Comparison of ENCODE assay signal across 17 cellular contexts in genomic region chr17:45975640-45976295, GRCh38. TPM values are rescaled to one million over a fixed set of nuclear protein-coding genes. Genes with fewer than 3 reads are reported as not detected.
A peak's percentile ranks its signal among the peaks of the same experiment; 100 is the strongest.
DNase-seq lines count a peak whose midpoint lies in the region; ATAC-seq, FAIRE-seq and TF ChIP-seq lines count a peak whose summit lies in the region.
"Had no signal": no experiment of that assay in that cellular context is flagged by ENCODE, and none has a peak within 500 bp of the region (broad histone marks: within the 10 kb centered on the region; RNA-seq: fewer than 3 reads in every experiment).

No MANE protein-coding gene starts in this region.

- H3K79me2 ChIP-seq in GM23338 (replicated peaks; ENCODE audit: insufficient read depth) (no peaks in the 10 kb centered on the region), K562 (ENCODE audit: control insufficient read depth, insufficient read depth, low read length) (no peaks in the 10 kb centered on the region)

- H3K4me1 ChIP-seq in GM23338 (ENCODE audit: insufficient read depth) = no peaks in the 10 kb centered on the region
- peaks cover 44 to 45% of the 10 kb centered on the region in 2 experiments for H3K4me1 ChIP-seq in K562 (replicated peaks in 1 of 2; ENCODE audit: control insufficient read depth in 2 of 2, insufficient read depth in 2 of 2, low read length in 2 of 2)

- H3K4me3 ChIP-seq in GM23338 (no peak overlapping the region), K562 (no peak overlapping the region)
- H3K4me3 ChIP-seq: PC-9 had no signal

- peak overlapping the region in 1 of 2 experiments; percentile 2; a peak in 1 of 4 replicates for H3K9ac ChIP-seq in K562 (ENCODE audit: insufficient read depth in 1 of 2, low read depth in 2 of 2, low read length in 2 of 2)

- no peak for FAIRE-seq in K562 (lab: Jason Lieb, UNC)
- FAIRE-seq: D721Med had no signal

- H3K4me3 Mint-ChIP-seq in GM23338 = no peak overlapping the region
- H3K4me3 Mint-ChIP-seq in stimulated activated memory B cell treated with anti-CD40 and anti-IgM and Interleukin-4, amounts not matched to agents 10 μg/mL and 1 μg/mL and 100 μg/mL, for 72 hours = peak overlapping the region; percentile 43
- H3K4me3 Mint-ChIP-seq: CD4-positive, alpha-beta memory T cell had no signal

- POLR2A ChIA-PET in K562 (lab: Yijun Ruan, JAX) = interaction anchor here (0.6 to 1.5 kb wide), 2 partner anchors 42 to 74 kb away, joined by 3 read pairs; no protein-coding TSS in a partner anchor

- H3K27ac ChIP-seq in GM23338 (ENCODE audit: low read depth) = no peak overlapping the region
- H3K27ac ChIP-seq in K562 (ENCODE audit: extremely low read depth, low read depth, low read length) = no peak overlapping the region; the same call in 2 of the 3 replicates
- H3K27ac ChIP-seq: PC-9 had no signal

- TF ChIP-seq CTCF in GM23338 (conservative IDR thresholded peaks at IDR 0.05; ENCODE audit: low read depth in 2 of 2) (no peak), K562 (IDR thresholded peaks at IDR 0.05 in 2 of 3, conservative IDR thresholded peaks at IDR 0.05 in 1 of 3; ENCODE audit: insufficient read depth in 2 of 3, low read depth in 1 of 3, low read length in 3 of 3) (no peak)

- H4K20me1 ChIP-seq in GM23338 (replicated peaks; ENCODE audit: insufficient read depth) (no peaks in the 10 kb centered on the region), K562 (replicated peaks; ENCODE audit: control insufficient read depth, insufficient read depth, low read length) (no peaks in the 10 kb centered on the region)

- H3K9me3 ChIP-seq in K562 (replicated peaks; ENCODE audit: control insufficient read depth, insufficient read depth, low read depth, low read length) = no peaks in the 10 kb centered on the region

- no TSS peak for BruUV-seq in K562 (replicated peaks; lab: Mats Ljungman, UMichigan)

- H3K9me3 Mint-ChIP-seq in GM23338 = no peaks in the 10 kb centered on the region; the same call in 2 of the 3 replicates
- peaks cover 3% of the 10 kb centered on the region for H3K9me3 Mint-ChIP-seq in stimulated activated memory B cell treated with anti-CD40 and anti-IgM and Interleukin-4, amounts not matched to agents 10 μg/mL and 1 μg/mL and 100 μg/mL, for 72 hours

- peaks cover 3% of the 10 kb centered on the region for H3K9me1 ChIP-seq in K562 (ENCODE audit: control insufficient read depth, insufficient read depth, low read length)

- 0 out of 2 replicates have a peak, but pooled peaks cover 4% of the 10 kb centered on the region for H3K9me2 ChIP-seq in GM23338 (ENCODE audit: insufficient read depth)

- 0 out of 2 replicates have a peak overlapping the region, but pooled peaks have one; percentile 36 for H3K27ac Mint-ChIP-seq in GM23338
- H3K27ac Mint-ChIP-seq in stimulated activated memory B cell treated with anti-CD40 and anti-IgM and Interleukin-4, amounts not matched to agents 10 μg/mL and 1 μg/mL and 100 μg/mL, for 72 hours = peak overlapping the region; percentile 82

- peaks cover 5% of the 10 kb centered on the region for H3K27me3 Mint-ChIP-seq in GM23338 (ENCODE audit: insufficient read depth, low read depth, poor library complexity)
- H3K27me3 Mint-ChIP-seq in stimulated activated memory B cell treated with anti-CD40 and anti-IgM and Interleukin-4, amounts not matched to agents 10 μg/mL and 1 μg/mL and 100 μg/mL, for 72 hours = no peaks in the 10 kb centered on the region
- H3K27me3 Mint-ChIP-seq: CD4-positive, alpha-beta memory T cell had no signal

- H3F3A ChIP-seq in GM23338 (replicated peaks; ENCODE audit: low read depth) = no peaks in the 10 kb centered on the region

- no peaks in the 10 kb centered on the region for H3K36me3 ChIP-seq in GM23338 (ENCODE audit: insufficient read depth)
- H3K36me3 ChIP-seq in K562 (ENCODE audit: control insufficient read depth, insufficient read depth, low read length) = no peaks in the 10 kb centered on the region

- ATAC-seq in GM23338 = no peak
- ATAC-seq in K562 = no peak
- peak; percentile 74 for ATAC-seq in stimulated activated memory B cell treated with anti-CD40 and anti-IgM and Interleukin-4, amounts not matched to agents 10 μg/mL and 1 μg/mL and 100 μg/mL, for 72 hours
- ATAC-seq in GM21526 (IDR thresholded peaks at IDR 0.05; ENCODE audit: low FRiP score, unreplicated experiment) = no peak
- no peak for ATAC-seq in GM18873 (IDR thresholded peaks at IDR 0.05; ENCODE audit: low FRiP score, unreplicated experiment)
- ATAC-seq in HG03159 (IDR thresholded peaks at IDR 0.05; ENCODE audit: unreplicated experiment) = no peak

- no peaks in the 10 kb centered on the region for H3K36me3 Mint-ChIP-seq in GM23338 (ENCODE audit: low read depth)
- H3K36me3 Mint-ChIP-seq in stimulated activated memory B cell treated with anti-CD40 and anti-IgM and Interleukin-4, amounts not matched to agents 10 μg/mL and 1 μg/mL and 100 μg/mL, for 72 hours = no peaks in the 10 kb centered on the region
- H3K36me3 Mint-ChIP-seq: CD4-positive, alpha-beta memory T cell had no signal

- H3K27me3 ChIP-seq in GM23338 (ENCODE audit: insufficient read depth) (0 out of 2 replicates have a peak, but pooled peaks cover 2% of the 10 kb centered on the region), K562 (ENCODE audit: control insufficient read depth in 2 of 2, insufficient read depth in 2 of 2, low read length in 2 of 2) (no peaks in the 10 kb centered on the region)

- in situ Hi-C loops in K562 (cut with MboI) = loop anchor here (25.0 kb wide), 1 partner anchor 862 kb away; no protein-coding TSS in a partner anchor

- no peak for TF ChIP-seq RAD21 in K562 (CRISPR knock-in tag; conservative IDR thresholded peaks at IDR 0.05 in 1 of 2, IDR thresholded peaks at IDR 0.05 in 1 of 2)

- H3K4me1 Mint-ChIP-seq in GM23338 = no peaks in the 10 kb centered on the region
- peaks cover 25% of the 10 kb centered on the region for H3K4me1 Mint-ChIP-seq in stimulated activated memory B cell treated with anti-CD40 and anti-IgM and Interleukin-4, amounts not matched to agents 10 μg/mL and 1 μg/mL and 100 μg/mL, for 72 hours
- H3K4me1 Mint-ChIP-seq: CD4-positive, alpha-beta memory T cell had no signal

- H3K4me2 ChIP-seq in GM23338 = no peak overlapping the region
- H3K4me2 ChIP-seq in K562 (ENCODE audit: insufficient read depth, low read length) = no peak overlapping the region
- H3K4me2 ChIP-seq: PC-9 had no signal

- DNase-seq in GM23338 (ENCODE audit: low spot score) (no peak), K562 (ENCODE audit: extremely low read depth in 1 of 4, low spot score in 3 of 4) (no peak), medulla oblongata (ENCODE audit: extremely low spot score) (peak; percentile 45)
- DNase-seq: AML-193; CD4-positive, alpha-beta memory T cell; HCEC 1CT; IMR-90; NCI-H1048; NCI-H1694; PC-9 had no signal

- no peak for TF ChIP-seq EP300 in K562 (IDR thresholded peaks at IDR 0.05; ENCODE audit: low read length)

- intact Hi-C loops in K562 (cut with micrococcal nuclease) = no loop called here

- no peak for TF ChIP-seq POLR2A in K562 (conservative IDR thresholded peaks at IDR 0.05)

- CTCF ChIA-PET in K562 (lab: Yijun Ruan, JAX; ENCODE audit: low intra/inter-chr PET ratio) = no interaction called here

- WGBS in K562 (ENCODE audit: insufficient coverage, low coverage, missing lambda C conversion rate) = 82% methylated on average over 8 of the region's 8 CpGs

- H2AFZ ChIP-seq in GM23338 (no peak overlapping the region), K562 (ENCODE audit: low read depth, low read length) (peak overlapping the region; percentile 99; the same call in 1 of the 2 replicates)
- H2AFZ ChIP-seq: PC-9 had no signal

TF ChIP-seq in GM23338, 12 proteins besides CTCF, POLR2A, EP300 and RAD21 (continues in another document):
- no peak for TF ChIP-seq ETS1 (IDR thresholded peaks at IDR 0.05)

TF ChIP-seq in K562, 482 proteins besides CTCF, POLR2A, EP300 and RAD21 (continues in another document):
- TF ChIP-seq STAT5A (IDR thresholded peaks at IDR 0.05; ENCODE audit: borderline replicate concordance, low read length) (no peak), ZBTB9 (CRISPR knock-in tag; IDR thresholded peaks at IDR 0.05) (no peak), EP400 (IDR thresholded peaks at IDR 0.05) (no peak)

RNA-seq across cellular contexts. Expression of gene STH, which starts 23.3 kb away (rescaled TPM):
- total RNA-seq in GM23338 (2014; rRNA removed; shearing (Covaris generic)) = not detected in 2 replicates
- 0.55 TPM in 1 of 2 replicates, not detected in the other for polyA plus RNA-seq in GM23338 (2016; fragmentation: Nextera tagmentation; extraction: Ambion mirVana)
- total RNA-seq in K562 (2011; cell fraction: chromatin; rRNA removed; ENCODE audit: low replicate concordance) = 1.4 TPM in 1 of 2 replicates, not detected in the other
- total RNA-seq in K562 (2011; cell fraction: nucleolus; rRNA removed) = not detected in 2 replicates
- total RNA-seq in K562 (2011; cell fraction: nucleoplasm; rRNA removed) = not detected in 2 replicates
- total RNA-seq in K562 (2014; rRNA removed) = not detected in 2 replicates
- not detected in 2 replicates for total RNA-seq in K562 (2014; rRNA removed; fragmentation: Illumina TruSeq; extraction: Trizol)
- total RNA-seq in K562 (2015; rRNA removed; fragmentation: Illumina TruSeq; extraction: Trizol) = not detected in 2 replicates
- total RNA-seq in K562 (2021) = not detected in 2 replicates
- not detected in 2 replicates for polyA plus RNA-seq in K562 (2011; rRNA removed)
- not detected in 2 replicates for polyA plus RNA-seq in K562 (2011; cell fraction: cytosol; rRNA removed)
- polyA plus RNA-seq in K562 (2011; cell fraction: nucleus; rRNA removed) = not detected in 2 replicates
- polyA plus RNA-seq in K562 (2012) = not detected in 2 replicates
- polyA plus RNA-seq in K562 (2014; fragmentation: Illumina TruSeq; extraction: Trizol) = not detected in 2 replicates
- polyA plus RNA-seq in K562 (2014; fragmentation: Nextera tagmentation; extraction: Ambion mirVana) = not detected
- not detected in 2 replicates for polyA plus RNA-seq in K562 (2014; rRNA removed)
- 0.70 TPM in 1 of 2 replicates, not detected in the other for polyA minus RNA-seq in K562 (2011; rRNA and poly(A)+ RNA removed)
- polyA minus RNA-seq in K562 (2011; cell fraction: cytosol; rRNA and poly(A)+ RNA removed) = not detected in 2 replicates
- polyA minus RNA-seq in K562 (2011; cell fraction: nucleus; rRNA and poly(A)+ RNA removed) = not detected in 2 replicates
- total RNA-seq: CD4-positive, alpha-beta memory T cell; Daoy; HT-29; IMR-90; PC-9 had no signal
- polyA plus RNA-seq: CD4-positive, alpha-beta memory T cell; IMR-90 had no signal
